19 cellular contexts compared by ENCODE assay signal in genomic region chr3:70298385-70298784, GRCh38. TPM values are rescaled to one million over a fixed set of nuclear protein-coding genes. Genes with fewer than 3 reads are reported as not detected.
DNase-seq lines count a peak whose midpoint lies in the region; ATAC-seq, FAIRE-seq and TF ChIP-seq lines count a peak whose summit lies in the region.
"Had no signal": no experiment of that assay in that cellular context is flagged by ENCODE, and none has a peak within 500 bp of the region (broad histone marks: within the 10 kb centered on the region; RNA-seq: fewer than 3 reads in every experiment).

No MANE protein-coding gene starts in this region.

- H3K79me2 ChIP-seq in SK-N-SH (ENCODE audit: insufficient read depth): no peaks in the 10 kb centered on the region

- H3K27ac ChIP-seq in SK-N-SH (ENCODE audit: low read depth in 2 of 2, low read length in 1 of 2) (no peak overlapping the region), coronary artery (no peak overlapping the region), kidney (ENCODE audit: low read depth in 2 of 2, low read length in 2 of 2) (no peak overlapping the region), aorta (ENCODE audit: low read depth in 1 of 2, low read length in 2 of 2) (no peak overlapping the region)
- H3K27ac ChIP-seq: 22Rv1; BLaER1 treated with 17β-estradiol and CSF1 and Interleukin-3, amounts not matched to agents 10 nM and 100 nM had no signal

- no peaks in the 10 kb centered on the region for H3K9me2 ChIP-seq in SK-N-SH

- H2AFZ ChIP-seq in SK-N-SH (ENCODE audit: low read depth): no peak overlapping the region; the same call in 1 of the 2 replicates

- WGBS in SK-N-SH (ENCODE audit: low lambda C conversion rate): 3% methylated on average over 3 of the region's 3 CpGs
- WGBS in aorta, 2 donors: 8 to 10% methylated on average over 3 of the region's 3 CpGs

- H3K4me1 ChIP-seq in SK-N-SH (ENCODE audit: control insufficient read depth in 1 of 2, insufficient read depth in 2 of 2, low read depth in 1 of 2, low read length in 1 of 2): no peaks in the 10 kb centered on the region
- H3K4me1 ChIP-seq in kidney (ENCODE audit: control insufficient read depth in 1 of 2, insufficient read depth in 1 of 2, low read depth in 1 of 2, low read length in 2 of 2): no peaks in the 10 kb centered on the region
- H3K4me1 ChIP-seq in aorta (ENCODE audit: control insufficient read depth in 1 of 2, insufficient read depth in 2 of 2, low read length in 2 of 2): peaks cover 2 to 3% of the 10 kb centered on the region in 2 donors
- H3K4me1 ChIP-seq: BLaER1 treated with 17β-estradiol and CSF1 and Interleukin-3, amounts not matched to agents 10 nM and 100 nM had no signal

- TF ChIP-seq CTCF in SK-N-SH (IDR thresholded peaks at IDR 0.05) (no peak), coronary artery (IDR thresholded peaks at IDR 0.05) (no peak), kidney (IDR thresholded peaks at IDR 0.05; ENCODE audit: borderline replicate concordance, extremely low read depth, insufficient read depth) (no peak)

- intact Hi-C loops in kidney (cut with DNase I) (no loop called here), aorta (cut with DNase I) (no loop called here)

- H3K9ac ChIP-seq in SK-N-SH (no peak overlapping the region), kidney (ENCODE audit: low read length in 2 of 2) (no peak overlapping the region)
- H3K9ac ChIP-seq: BLaER1 treated with 17β-estradiol and CSF1 and Interleukin-3, amounts not matched to agents 10 nM and 100 nM had no signal

- no peaks in the 10 kb centered on the region for H3K36me3 ChIP-seq in SK-N-SH (replicated peaks in 1 of 2; ENCODE audit: control insufficient read depth in 1 of 2, insufficient read depth in 2 of 2, low read length in 1 of 2)
- no peaks in the 10 kb centered on the region for H3K36me3 ChIP-seq in kidney (ENCODE audit: control insufficient read depth in 1 of 2, insufficient read depth in 2 of 2, low read length in 2 of 2)
- H3K36me3 ChIP-seq in aorta (ENCODE audit: control insufficient read depth in 1 of 2, insufficient read depth in 2 of 2, low read length in 1 of 2): no peaks in the 10 kb centered on the region
- H3K36me3 ChIP-seq: BLaER1 treated with 17β-estradiol and CSF1 and Interleukin-3, amounts not matched to agents 10 nM and 100 nM had no signal

- no peaks in the 10 kb centered on the region for H3K27me3 ChIP-seq in SK-N-SH (ENCODE audit: insufficient read depth)
- no peaks in the 10 kb centered on the region for H3K27me3 ChIP-seq in aorta (ENCODE audit: control insufficient read depth in 1 of 2, insufficient read depth in 2 of 2, low read length in 1 of 2)
- H3K27me3 ChIP-seq: BLaER1 treated with 17β-estradiol and CSF1 and Interleukin-3, amounts not matched to agents 10 nM and 100 nM had no signal

- no peak for TF ChIP-seq EP300 in SK-N-SH (IDR thresholded peaks at IDR 0.05; ENCODE audit: borderline replicate concordance in 1 of 2, low read depth in 1 of 2, low read length in 1 of 2)

- no peak overlapping the region for H3K4me3 ChIP-seq in SK-N-SH (ENCODE audit: low read depth in 2 of 2, low read length in 1 of 2)
- peak overlapping the region; percentile 20 for H3K4me3 ChIP-seq in coronary artery
- H3K4me3 ChIP-seq in kidney (ENCODE audit: low read length in 2 of 2): no peak overlapping the region
- no peak overlapping the region for H3K4me3 ChIP-seq in aorta (ENCODE audit: low read length in 2 of 2)
- H3K4me3 ChIP-seq: BLaER1 treated with 17β-estradiol and CSF1 and Interleukin-3, amounts not matched to agents 10 nM and 100 nM had no signal

- H4K20me1 ChIP-seq in SK-N-SH (ENCODE audit: insufficient read depth): no peaks in the 10 kb centered on the region
- H4K20me1 ChIP-seq: BLaER1 treated with 17β-estradiol and CSF1 and Interleukin-3, amounts not matched to agents 10 nM and 100 nM had no signal

- H3K9me3 ChIP-seq in SK-N-SH (no peaks in the 10 kb centered on the region), kidney (ENCODE audit: control insufficient read depth in 1 of 2, low read length in 2 of 2) (no peaks in the 10 kb centered on the region), aorta (ENCODE audit: control insufficient read depth, low read length) (no peaks in the 10 kb centered on the region)
- H3K9me3 ChIP-seq: BLaER1 treated with 17β-estradiol and CSF1 and Interleukin-3, amounts not matched to agents 10 nM and 100 nM had no signal

- FAIRE-seq in kidney (lab: Jason Lieb, UNC): peak; percentile 61
- FAIRE-seq: GM12891, GM18507 had no signal

- no peak for DNase-seq in SK-N-SH
- no peak for DNase-seq in coronary artery (ENCODE audit: low spot score)
- DNase-seq in kidney: no peak
- no peak for DNase-seq in aorta
- no peak for DNase-seq in CD1c-positive myeloid dendritic cell (ENCODE audit: extremely low spot score)
- no peak for DNase-seq in mesenteric fat pad (ENCODE audit: low spot score)
- DNase-seq: DMS79 treated with DMSO at 0.1 percent for 48 hours, GDM1, H7, Karpas-422, NCI-H187 treated with DMSO at 0.1 percent for 48 hours, NCI-H526 treated with DMSO at 0.1 percent for 48 hours, SHP77 had no signal

- CTCF ChIA-PET in SK-N-SH (lab: Yijun Ruan, JAX): interaction anchor here (0.8 kb wide), 1 partner anchor 9 kb away, joined by 4 read pairs; no protein-coding TSS in a partner anchor

- POLR2A ChIA-PET in SK-N-SH (lab: Yijun Ruan, JAX): no interaction called here

- no peaks in the 10 kb centered on the region for H3F3A ChIP-seq in SK-N-SH (replicated peaks; ENCODE audit: insufficient read depth)

- ATAC-seq in SK-N-SH treated with all-trans-retinoic acid at 6 μM for 48 hours (no peak), aorta (ENCODE audit: low FRiP score) (peak; percentile 38), GM21367 (IDR thresholded peaks at IDR 0.05; ENCODE audit: unreplicated experiment) (no peak)

- TF ChIP-seq RAD21 in SK-N-SH (IDR thresholded peaks at IDR 0.05; ENCODE audit: low read length): no peak

- H3K4me2 ChIP-seq in SK-N-SH: no peak overlapping the region
- H3K4me2 ChIP-seq: BLaER1 treated with 17β-estradiol and CSF1 and Interleukin-3, amounts not matched to agents 10 nM and 100 nM had no signal

TF ChIP-seq in SK-N-SH treated with all-trans-retinoic acid at 6 μM for 48 hours, 23 proteins besides CTCF, POLR2A, EP300 and RAD21 (continues in another document):
- TF ChIP-seq SNAI2 (CRISPR knock-in tag; IDR thresholded peaks at IDR 0.05) (no peak), ZFP3 (CRISPR knock-in tag; IDR thresholded peaks at IDR 0.05) (0 out of 2 replicates have a peak, but pooled peaks have one; percentile 16), ZC3H10 (CRISPR knock-in tag; IDR thresholded peaks at IDR 0.05) (no peak), TSHZ2 (CRISPR knock-in tag; IDR thresholded peaks at IDR 0.05) (no peak)

TF ChIP-seq in SK-N-SH, 30 proteins besides CTCF, POLR2A, EP300 and RAD21 (continues in another document):
- TF ChIP-seq RFX5 (IDR thresholded peaks at IDR 0.05; ENCODE audit: low read length): no peak
- no peak for TF ChIP-seq MAX (IDR thresholded peaks at IDR 0.05; ENCODE audit: low read depth)
- no peak for TF ChIP-seq REST (IDR thresholded peaks at IDR 0.05; ENCODE audit: low read depth, low read length)
- no peak for TF ChIP-seq NRF1 (IDR thresholded peaks at IDR 0.05; ENCODE audit: low read depth, low read length)
- no peak for TF ChIP-seq FOSL2 (IDR thresholded peaks at IDR 0.05; ENCODE audit: borderline replicate concordance, low read depth)
- no peak for TF ChIP-seq TAF1 (IDR thresholded peaks at IDR 0.05; ENCODE audit: borderline replicate concordance, low read depth, low read length)
- TF ChIP-seq SMC3 (IDR thresholded peaks at IDR 0.05; ENCODE audit: low read depth, low read length): no peak
- no peak for TF ChIP-seq USF1 (IDR thresholded peaks at IDR 0.05; ENCODE audit: borderline replicate concordance, low read depth)
- no peak for TF ChIP-seq JUND (IDR thresholded peaks at IDR 0.05)
- no peak for TF ChIP-seq EZH2phosphoT487 (IDR thresholded peaks at IDR 0.05; ENCODE audit: borderline replicate concordance, low read depth)
- no peak for TF ChIP-seq TCF12 (IDR thresholded peaks at IDR 0.05)

RNA-seq across cellular contexts. Expression of gene MDFIC2, which starts 14.1 kb away (rescaled TPM):
- polyA plus RNA-seq in SK-N-SH (2012; rRNA removed) (not detected in 2 replicates), kidney (ENCODE audit: insufficient read depth, low read depth, low replicate concordance) (not detected), aorta (not detected)
- not detected in 2 replicates for polyA plus RNA-seq in SK-N-SH (2012; cell fraction: cytosol; rRNA removed)
- not detected in 2 replicates for polyA plus RNA-seq in SK-N-SH (2012; cell fraction: nucleus; rRNA removed)
- total RNA-seq in kidney (not detected), aorta (not detected), mesenteric fat pad (not detected)
- total RNA-seq: H7 had no signal
